ENCODE assay signal across 8 cellular contexts in genomic region chr4:98659106-98659592, GRCh38. TPM values are rescaled to one million over a fixed set of nuclear protein-coding genes. Genes with fewer than 3 reads are reported as not detected.
A peak's percentile ranks its signal among the peaks of the same experiment; 100 is the strongest.
DNase-seq lines count a peak whose midpoint lies in the region; ATAC-seq and TF ChIP-seq lines count a peak whose summit lies in the region.

No MANE protein-coding gene starts in this region.

- DNase-seq in NCI-H526 treated with DMSO at 0.1 percent for 48 hours (lab: John Stamatoyannopoulos, UW) (peak; percentile 27), dermis blood vessel endothelial cell (peak; percentile 45), mesothelial cell of epicardium (ENCODE audit: low spot score in 2 of 2, unreplicated experiment in 2 of 2) (no peak), Ammon's horn (ENCODE audit: low spot score) (no peak)
- DNase-seq in stimulated activated CD4-positive, alpha-beta T cell treated with anti-CD3 and anti-CD28 coated beads, Interleukin-2, amount 100 ng/mL, for 48 hours = no peak

- peaks cover 12% of the 10 kb centered on the region for H3K4me1 ChIP-seq in DOHH2 (ENCODE audit: control insufficient read depth, low read length)

- H3K36me3 Mint-ChIP-seq in mesothelial cell of epicardium = no peaks in the 10 kb centered on the region

- H4K20me1 ChIP-seq in DOHH2 (ENCODE audit: control insufficient read depth, insufficient read depth, low read depth, low read length) = no peaks in the 10 kb centered on the region

- peak overlapping the region; percentile 69 for H3K4me3 Mint-ChIP-seq in mesothelial cell of epicardium

- no peaks in the 10 kb centered on the region; the same call in 1 of the 2 replicates for H3K9me3 ChIP-seq in DOHH2 (ENCODE audit: control insufficient read depth, insufficient read depth, low read length)

- no peak overlapping the region for H3K27ac Mint-ChIP-seq in mesothelial cell of epicardium

- peaks cover 39% of the 10 kb centered on the region for H3K4me1 Mint-ChIP-seq in mesothelial cell of epicardium

- H3K9me2 ChIP-seq in DOHH2 (replicated peaks; ENCODE audit: control insufficient read depth, low read length) = no peaks in the 10 kb centered on the region

- no peaks in the 10 kb centered on the region for H3F3A ChIP-seq in DOHH2 (ENCODE audit: control insufficient read depth, insufficient read depth)

- H3K27ac ChIP-seq in DOHH2 (ENCODE audit: low read depth, low read length) = no peak overlapping the region

- H3K4me3 ChIP-seq in DOHH2 (ENCODE audit: low read length) = peak overlapping the region; percentile 52

- H3K79me2 ChIP-seq in DOHH2 (ENCODE audit: control insufficient read depth, low read length) = no peaks in the 10 kb centered on the region

- H3K9me3 Mint-ChIP-seq in mesothelial cell of epicardium = no peaks in the 10 kb centered on the region

- peak overlapping the region; percentile 55 for H3K4me2 ChIP-seq in DOHH2 (ENCODE audit: low read length)

- no peak for TF ChIP-seq CTCF in DOHH2 (IDR thresholded peaks at IDR 0.05; ENCODE audit: low read depth, low read length, poor library complexity, severe bottlenecking)
- no peak for TF ChIP-seq CTCF in mesothelial cell of epicardium (IDR thresholded peaks at IDR 0.05; ENCODE audit: unreplicated experiment)

- no peaks in the 10 kb centered on the region for H3K36me3 ChIP-seq in DOHH2 (ENCODE audit: control insufficient read depth, low read length)

- peaks cover 69% of the 10 kb centered on the region for H3K27me3 Mint-ChIP-seq in mesothelial cell of epicardium (ENCODE audit: low read depth)

- no peak for ATAC-seq in GM21723 (IDR thresholded peaks at IDR 0.05; ENCODE audit: unreplicated experiment)
- ATAC-seq in GM21737 (IDR thresholded peaks at IDR 0.05; ENCODE audit: unreplicated experiment) = no peak

- H3K27me3 ChIP-seq in DOHH2 (ENCODE audit: control insufficient read depth, low read length) = peaks cover 43% of the 10 kb centered on the region

RNA-seq across cellular contexts. Expression of gene TSPAN5, which starts 0.7 kb away (rescaled TPM):
- total RNA-seq in dermis blood vessel endothelial cell (78.3 and 138 TPM in 2 replicates), mesothelial cell of epicardium (12.7 to 14.7 TPM (median 13.8 TPM) in 3 replicates)

Comparison
In these comparisons a context has a peak if more than half of its experiments do, and no peak if none do; other contexts are left out.
1. DNase-seq: peak in NCI-H526 treated with DMSO at 0.1 percent for 48 hours (single experiment) and dermis blood vessel endothelial cell (single experiment); none in mesothelial cell of epicardium (0 of 2), Ammon's horn (single experiment) and stimulated activated CD4-positive, alpha-beta T cell treated with anti-CD3 and anti-CD28 coated beads, Interleukin-2, amount 100 ng/mL, for 48 hours (0 of 2).